In genomic region chr5:177036443-177036842, GRCh38 we compare ENCODE assay signal across 17 cellular contexts.
"Had no signal": no experiment of that assay in that cellular context is flagged by ENCODE, and none has a peak within 500 bp of the region (broad histone marks: within the 10 kb centered on the region; RNA-seq: fewer than 3 reads in every experiment).

No MANE protein-coding gene starts in this region.

- H3K27me3 Mint-ChIP-seq: activated CD4-positive, alpha-beta memory T cell treated with anti-CD3 and anti-CD28 coated beads for 36 hours; activated naive CD4-positive, alpha-beta T cell treated with anti-CD3 and anti-CD28 coated beads, Interleukin-2, amount 10 ng/mL, durations not matched to agents 7 days and 5 days; effector memory CD8-positive, alpha-beta T cell; stimulated activated naive B cell treated with anti-CD40 and anti-IgM and Interleukin-4, amounts not matched to agents 10 μg/mL and 1 μg/mL and 100 μg/mL, for 72 hours had no signal

- H3K27ac Mint-ChIP-seq: activated CD4-positive, alpha-beta memory T cell treated with anti-CD3 and anti-CD28 coated beads for 36 hours; activated naive CD4-positive, alpha-beta T cell treated with anti-CD3 and anti-CD28 coated beads, Interleukin-2, amount 10 ng/mL, durations not matched to agents 7 days and 5 days; natural killer cell; stimulated activated naive B cell treated with anti-CD40 and anti-IgM and Interleukin-4, amounts not matched to agents 10 μg/mL and 1 μg/mL and 100 μg/mL, for 72 hours had no signal

- H3K4me3 Mint-ChIP-seq: activated CD4-positive, alpha-beta memory T cell treated with anti-CD3 and anti-CD28 coated beads for 36 hours; activated naive CD4-positive, alpha-beta T cell treated with anti-CD3 and anti-CD28 coated beads, Interleukin-2, amount 10 ng/mL, durations not matched to agents 7 days and 5 days; effector memory CD8-positive, alpha-beta T cell; natural killer cell; stimulated activated naive B cell treated with anti-CD40 and anti-IgM and Interleukin-4, amounts not matched to agents 10 μg/mL and 1 μg/mL and 100 μg/mL, for 72 hours had no signal

- H3K9me3 ChIP-seq: adrenal gland, sigmoid colon, upper lobe of left lung had no signal

- H3K27ac ChIP-seq: adrenal gland, sigmoid colon, upper lobe of left lung had no signal

- ATAC-seq: effector memory CD8-positive, alpha-beta T cell; esophagus mucosa; left colon; stimulated activated naive B cell treated with anti-CD40 and anti-IgM and Interleukin-4, amounts not matched to agents 10 μg/mL and 1 μg/mL and 100 μg/mL, for 72 hours had no signal

- H3K4me3 ChIP-seq: adrenal gland, sigmoid colon, upper lobe of left lung had no signal

- H3K9me3 Mint-ChIP-seq: effector memory CD8-positive, alpha-beta T cell; natural killer cell had no signal

- DNase-seq: activated CD4-positive, alpha-beta memory T cell treated with anti-CD3 and anti-CD28 coated beads for 36 hours; activated CD8-positive, alpha-beta memory T cell treated with anti-CD3 and anti-CD28 coated beads, Interleukin-2, amount 50 U/mL, for 48 hours; activated naive CD4-positive, alpha-beta T cell treated with anti-CD3 and anti-CD28 coated beads, Interleukin-2, amount 10 ng/mL, durations not matched to agents 7 days and 5 days; adrenal gland; central memory CD4-positive, alpha-beta T cell; cortex of kidney; effector memory CD8-positive, alpha-beta T cell; left colon; natural killer cell; occipital lobe; sigmoid colon; stimulated activated CD4-positive, alpha-beta T cell treated with anti-CD3 and anti-CD28 coated beads, Interleukin-2, amount 100 ng/mL, for 24 hours; stimulated activated naive B cell treated with anti-CD40 and anti-IgM and Interleukin-4, amounts not matched to agents 10 μg/mL and 1 μg/mL and 100 μg/mL, for 72 hours; substantia nigra; T1000; upper lobe of left lung had no signal

- H3K27me3 ChIP-seq: adrenal gland, sigmoid colon, upper lobe of left lung had no signal
